In genomic region chr13:24217601-24218281, GRCh38 we compare ENCODE assay signal across 8 cellular contexts. TPM values are rescaled to one million over a fixed set of nuclear protein-coding genes. Genes with fewer than 3 reads are reported as not detected.
DNase-seq lines count a peak whose midpoint lies in the region; ATAC-seq and TF ChIP-seq lines count a peak whose summit lies in the region.

No MANE protein-coding gene starts in this region.

- no peak overlapping the region for H3K4ac ChIP-seq in trophoblast cell (ENCODE audit: low read depth, low read length)

- no CpG with 5 or more reads among the region's 6 CpGs for WGBS in trophoblast cell (ENCODE audit: extremely low coverage, insufficient coverage, insufficient read length)

- no peak overlapping the region for H3K27ac ChIP-seq in trophoblast cell (ENCODE audit: low read depth, low read length)

- no peaks in the 10 kb centered on the region for H3K4me1 ChIP-seq in trophoblast cell (ENCODE audit: control insufficient read depth in 1 of 2, insufficient read depth in 2 of 2, low read length in 2 of 2)

- H3K9ac ChIP-seq in trophoblast cell (ENCODE audit: low read length) = no peak overlapping the region

- H3K4me1 Mint-ChIP-seq in chondrocyte (ENCODE audit: low read depth) = peaks cover 6% of the 10 kb centered on the region

- no peak overlapping the region for H3K4me2 ChIP-seq in trophoblast cell (ENCODE audit: low read length)

- peak overlapping the region; percentile 52 for H3K27ac Mint-ChIP-seq in chondrocyte (ENCODE audit: unreplicated experiment)

- no peak overlapping the region for H2BK5ac ChIP-seq in trophoblast cell (ENCODE audit: low read depth, low read length, poor library complexity)

- ATAC-seq in GM18517 (IDR thresholded peaks at IDR 0.05; ENCODE audit: unreplicated experiment) (peak; percentile 49), HG03432 (IDR thresholded peaks at IDR 0.05; ENCODE audit: unreplicated experiment) (peak; percentile 50), HG02885 (IDR thresholded peaks at IDR 0.05; ENCODE audit: poor library complexity, unreplicated experiment) (no peak), HG03439 (IDR thresholded peaks at IDR 0.05; ENCODE audit: unreplicated experiment) (no peak)

- no peak overlapping the region for H3K4me3 Mint-ChIP-seq in chondrocyte (ENCODE audit: unreplicated experiment)

- H2BK120ac ChIP-seq in trophoblast cell (ENCODE audit: insufficient read depth, low read length, poor library complexity) = no peak overlapping the region

- no peaks in the 10 kb centered on the region for H3K27me3 ChIP-seq in trophoblast cell (ENCODE audit: insufficient read depth, low read length)

- H3K36me3 Mint-ChIP-seq in chondrocyte (ENCODE audit: low read depth) = no peaks in the 10 kb centered on the region

- H4K91ac ChIP-seq in trophoblast cell (ENCODE audit: low read depth, low read length) = no peak overlapping the region

- H3K23ac ChIP-seq in trophoblast cell (ENCODE audit: low read length) = no peak overlapping the region

- H3K18ac ChIP-seq in trophoblast cell (ENCODE audit: low read length) = no peak overlapping the region

- H2AFZ ChIP-seq in trophoblast cell (ENCODE audit: insufficient read depth, low read length, poor library complexity) = peak overlapping the region; percentile 2

- H3K36me3 ChIP-seq in trophoblast cell (ENCODE audit: control insufficient read depth in 1 of 2, insufficient read depth in 2 of 2, low read length in 2 of 2) = no peaks in the 10 kb centered on the region

- no peaks in the 10 kb centered on the region for H3K9me3 Mint-ChIP-seq in chondrocyte (ENCODE audit: low read depth)

- H3K27me3 Mint-ChIP-seq in chondrocyte (ENCODE audit: low read depth) = no peaks in the 10 kb centered on the region

- H4K8ac ChIP-seq in trophoblast cell (ENCODE audit: low read depth, low read length) = no peak overlapping the region

- H3K79me2 ChIP-seq in trophoblast cell (ENCODE audit: control insufficient read depth, insufficient read depth, low read length, poor library complexity) = no peaks in the 10 kb centered on the region

- H3K4me3 ChIP-seq in trophoblast cell (ENCODE audit: low read depth, low read length) = no peak overlapping the region

- H4K12ac ChIP-seq in trophoblast cell (ENCODE audit: low read depth, low read length) = no peak overlapping the region

- no peak for TF ChIP-seq CTCF in chondrocyte (IDR thresholded peaks at IDR 0.05)

- H3K79me1 ChIP-seq in trophoblast cell (ENCODE audit: low read length) = no peaks in the 10 kb centered on the region

- no peak overlapping the region for H3K14ac ChIP-seq in trophoblast cell (ENCODE audit: low read length)

- H2AK5ac ChIP-seq in trophoblast cell (ENCODE audit: low read length) = no peak overlapping the region

- DNase-seq in chondrocyte (ENCODE audit: low spot score) (no peak), trophoblast cell (no peak), NCI-H524 (lab: John Stamatoyannopoulos, UW) (no peak)
- no peak for DNase-seq in activated T-cell treated with anti-CD3 and anti-CD28 coated beads, Interleukin-2, amount 50 U/mL, for 48 hours

- H2BK12ac ChIP-seq in trophoblast cell (ENCODE audit: low read length) = no peak overlapping the region

- H3K9me3 ChIP-seq in trophoblast cell (ENCODE audit: insufficient read depth, low read depth, low read length) = peaks cover 1% of the 10 kb centered on the region

RNA-seq across cellular contexts. Expression of gene SPATA13, which starts 57.2 kb away (rescaled TPM):
- 4.9 to 5.1 TPM (median 4.9 TPM) in 3 replicates for total RNA-seq in chondrocyte
- polyA plus RNA-seq in trophoblast cell (2013) = 15.9 and 16.9 TPM in 2 replicates

Comparison
In these comparisons a context has a peak if more than half of its experiments do, and no peak if none do; other contexts are left out.
1. ATAC-seq: peak in GM18517 (single experiment) and HG03432 (single experiment); none in HG02885 (single experiment) and HG03439 (single experiment).